33 cellular contexts compared by ENCODE assay signal in genomic region chr22:38414009-38414395, GRCh38. TPM values are rescaled to one million over a fixed set of nuclear protein-coding genes. Genes with fewer than 3 reads are reported as not detected.
DNase-seq lines count a peak whose midpoint lies in the region; ATAC-seq and TF ChIP-seq lines count a peak whose summit lies in the region.
"Had no signal": no experiment of that assay in that cellular context is flagged by ENCODE, and none has a peak within 500 bp of the region (broad histone marks: within the 10 kb centered on the region; RNA-seq: fewer than 3 reads in every experiment).

No MANE protein-coding gene starts in this region.

- H3K4me1 Mint-ChIP-seq in activated naive CD8-positive, alpha-beta T cell treated with anti-CD3 and anti-CD28 coated beads, Interleukin-2, amount 10 ng/mL, durations not matched to agents 7 days and 5 days = no peaks in the 10 kb centered on the region
- peaks cover 3% of the 10 kb centered on the region for H3K4me1 Mint-ChIP-seq in activated naive CD8-positive, alpha-beta T cell treated with anti-CD3 and anti-CD28 coated beads for 36 hours

- no peak overlapping the region for H3K27ac Mint-ChIP-seq in activated naive CD8-positive, alpha-beta T cell treated with anti-CD3 and anti-CD28 coated beads, Interleukin-2, amount 10 ng/mL, durations not matched to agents 7 days and 5 days
- no peak overlapping the region for H3K27ac Mint-ChIP-seq in activated naive CD8-positive, alpha-beta T cell treated with anti-CD3 and anti-CD28 coated beads for 36 hours
- H3K27ac Mint-ChIP-seq: CD4-positive, CD25-positive, alpha-beta regulatory T cell; H9; nephron; stimulated activated naive CD8-positive, alpha-beta T cell treated with anti-CD3 and anti-CD28 coated beads, Interleukin-15, Interleukin-2, amounts not matched to agents 100 ng/mL and 50 ng/mL, for 24 hours had no signal

- intact Hi-C loops in spleen (cut with DNase I; ENCODE audit: low total_unique reads) = no loop called here

- H3K4me3 ChIP-seq in WERI-Rb-1 (ENCODE audit: low read depth, low read length) (no peak overlapping the region), spleen (no peak overlapping the region)
- H3K4me3 ChIP-seq: coronary artery, GM12878, ovary, thoracic aorta had no signal

- no peak for TF ChIP-seq CTCF in WERI-Rb-1 (IDR thresholded peaks at IDR 0.05; ENCODE audit: low read depth, low read length)
- no peak for TF ChIP-seq CTCF in spleen (IDR thresholded peaks at IDR 0.05 in 8 of 11, conservative IDR thresholded peaks at IDR 0.05 in 3 of 11)

- no peaks in the 10 kb centered on the region for H3K9me3 Mint-ChIP-seq in activated naive CD8-positive, alpha-beta T cell treated with anti-CD3 and anti-CD28 coated beads, Interleukin-2, amount 10 ng/mL, durations not matched to agents 7 days and 5 days
- no peaks in the 10 kb centered on the region for H3K9me3 Mint-ChIP-seq in activated naive CD8-positive, alpha-beta T cell treated with anti-CD3 and anti-CD28 coated beads for 36 hours
- H3K9me3 Mint-ChIP-seq: CD4-positive, CD25-positive, alpha-beta regulatory T cell; effector memory CD8-positive, alpha-beta T cell; stimulated activated naive CD8-positive, alpha-beta T cell treated with anti-CD3 and anti-CD28 coated beads, Interleukin-15, Interleukin-2, amounts not matched to agents 100 ng/mL and 50 ng/mL, for 24 hours had no signal

- H3K4me3 Mint-ChIP-seq in activated naive CD8-positive, alpha-beta T cell treated with anti-CD3 and anti-CD28 coated beads, Interleukin-2, amount 10 ng/mL, durations not matched to agents 7 days and 5 days = no peak overlapping the region
- H3K4me3 Mint-ChIP-seq in activated naive CD8-positive, alpha-beta T cell treated with anti-CD3 and anti-CD28 coated beads for 36 hours = no peak overlapping the region
- H3K4me3 Mint-ChIP-seq: CD4-positive, CD25-positive, alpha-beta regulatory T cell; effector memory CD8-positive, alpha-beta T cell; H9; nephron; stimulated activated naive CD8-positive, alpha-beta T cell treated with anti-CD3 and anti-CD28 coated beads, Interleukin-15, Interleukin-2, amounts not matched to agents 100 ng/mL and 50 ng/mL, for 24 hours had no signal

- H3K27ac ChIP-seq in WERI-Rb-1 (peak overlapping the region; percentile 67), spleen (no peak overlapping the region)
- H3K27ac ChIP-seq: coronary artery, ovary, thoracic aorta had no signal

- H3K27me3 Mint-ChIP-seq in activated naive CD8-positive, alpha-beta T cell treated with anti-CD3 and anti-CD28 coated beads, Interleukin-2, amount 10 ng/mL, durations not matched to agents 7 days and 5 days = no peaks in the 10 kb centered on the region
- peaks cover 11% of the 10 kb centered on the region for H3K27me3 Mint-ChIP-seq in activated naive CD8-positive, alpha-beta T cell treated with anti-CD3 and anti-CD28 coated beads for 36 hours
- H3K27me3 Mint-ChIP-seq: stimulated activated naive CD8-positive, alpha-beta T cell treated with anti-CD3 and anti-CD28 coated beads, Interleukin-15, Interleukin-2, amounts not matched to agents 100 ng/mL and 50 ng/mL, for 24 hours had no signal

- H3K36me3 Mint-ChIP-seq in activated naive CD8-positive, alpha-beta T cell treated with anti-CD3 and anti-CD28 coated beads, Interleukin-2, amount 10 ng/mL, durations not matched to agents 7 days and 5 days = no peaks in the 10 kb centered on the region
- no peaks in the 10 kb centered on the region for H3K36me3 Mint-ChIP-seq in activated naive CD8-positive, alpha-beta T cell treated with anti-CD3 and anti-CD28 coated beads for 36 hours
- H3K36me3 Mint-ChIP-seq: CD4-positive, CD25-positive, alpha-beta regulatory T cell had no signal

- peak; percentile 6 for DNase-seq in activated naive CD8-positive, alpha-beta T cell treated with anti-CD3 and anti-CD28 coated beads, Interleukin-2, amount 10 ng/mL, durations not matched to agents 7 days and 5 days
- DNase-seq in activated naive CD8-positive, alpha-beta T cell treated with anti-CD3 and anti-CD28 coated beads for 36 hours = no peak
- no peak for DNase-seq in WERI-Rb-1
- DNase-seq in left lobe of liver (ENCODE audit: low spot score) = peak; percentile 31
- DNase-seq in spleen = peak; percentile 36
- DNase-seq in NCI-H1048 (lab: John Stamatoyannopoulos, UW) = no peak
- no peak for DNase-seq in DMS 273 treated with DMSO at 0.1 percent for 48 hours (lab: John Stamatoyannopoulos, UW)
- DNase-seq in DMS79 treated with DMSO at 0.1 percent for 48 hours (lab: John Stamatoyannopoulos, UW) = no peak
- DNase-seq: activated CD4-positive, alpha-beta T cell treated with anti-CD3 and anti-CD28 coated beads for 48 hours; AML-193; Calu3; CD4-positive, CD25-positive, alpha-beta regulatory T cell; effector memory CD8-positive, alpha-beta T cell; foreskin fibroblast; H9; mammary epithelial cell; NCI-H1417 treated with DMSO at 0.1 percent for 48 hours; NCI-H2029 treated with DMSO at 0.1 percent for 48 hours; NCI-H226; NCI-H526 treated with DMSO at 0.1 percent for 48 hours; PC-3; retina; SHP77; stimulated activated CD4-positive, alpha-beta T cell treated with anti-CD3 and anti-CD28 coated beads, Interleukin-2, amount 100 ng/mL, for 24 hours had no signal

- H3K36me3 ChIP-seq in WERI-Rb-1 (no peaks in the 10 kb centered on the region), spleen (no peaks in the 10 kb centered on the region)
- H3K36me3 ChIP-seq: ovary, thoracic aorta had no signal

- ATAC-seq in activated naive CD8-positive, alpha-beta T cell treated with anti-CD3 and anti-CD28 coated beads, Interleukin-2, amount 10 ng/mL, durations not matched to agents 7 days and 5 days (ENCODE audit: low read depth) = no peak
- ATAC-seq in left lobe of liver = no peak
- ATAC-seq: effector memory CD8-positive, alpha-beta T cell; GM12878; PC-3 had no signal

- H3K27me3 ChIP-seq in WERI-Rb-1 (ENCODE audit: insufficient read depth, low read depth, severe bottlenecking) (no peaks in the 10 kb centered on the region), spleen (replicated peaks in 1 of 7) (peaks cover 0 to 8% (median 0%) of the 10 kb centered on the region in 7 donors)
- H3K27me3 ChIP-seq: ovary had no signal

- no peak for TF ChIP-seq POLR2A in spleen (IDR thresholded peaks at IDR 0.05)

- POLR2A ChIA-PET in activated naive CD8-positive, alpha-beta T cell treated with anti-CD3 and anti-CD28 coated beads, Interleukin-2, amount 10 ng/mL, durations not matched to agents 7 days and 5 days (lab: Charles Lee) = no interaction called here

- peaks cover 6% of the 10 kb centered on the region for H3K9me3 ChIP-seq in WERI-Rb-1 (ENCODE audit: severe bottlenecking)
- H3K9me3 ChIP-seq in spleen = no peaks in the 10 kb centered on the region
- H3K9me3 ChIP-seq: ovary, thoracic aorta had no signal

- H3K4me1 ChIP-seq in spleen = peaks cover 0 to 11% (median 10%) of the 10 kb centered on the region in 6 donors

- 84 to 95% (median 93%) methylated on average over 7 of the region's 7 CpGs for WGBS in spleen, 5 donors

RNA-seq across cellular contexts. Expression of gene KCNJ4, which starts 41.0 kb away (rescaled TPM):
- total RNA-seq in activated naive CD8-positive, alpha-beta T cell treated with anti-CD3 and anti-CD28 coated beads, Interleukin-2, amount 10 ng/mL, durations not matched to agents 7 days and 5 days = not detected
- total RNA-seq in activated naive CD8-positive, alpha-beta T cell treated with anti-CD3 and anti-CD28 coated beads for 36 hours = not detected
- total RNA-seq in left lobe of liver (not detected), spleen (not detected)
- polyA plus RNA-seq in spleen = not detected
- total RNA-seq: Calu3; CD4-positive, CD25-positive, alpha-beta regulatory T cell; GM12878; kidney epithelial cell; mammary epithelial cell; PC-3; T-helper 2 cell treated with Interferon-gamma antibody and Interleukin-4, amounts not matched to agents 100 ng/mL and 5 ng/mL, for 36 hours; thoracic aorta had no signal
- polyA plus RNA-seq: CD4-positive, CD25-positive, alpha-beta regulatory T cell; esophagus; GM12878 had no signal

RNA-seq across cellular contexts. Expression of gene KDELR3, which starts 53.9 kb away (rescaled TPM):
- 1 to 10 TPM in 1 of 2 experiments, under 1 TPM in 1; 0.91 to 1.4 TPM for total RNA-seq in activated naive CD8-positive, alpha-beta T cell treated with anti-CD3 and anti-CD28 coated beads, Interleukin-2, amount 10 ng/mL, durations not matched to agents 7 days and 5 days
- total RNA-seq in activated naive CD8-positive, alpha-beta T cell treated with anti-CD3 and anti-CD28 coated beads for 36 hours = 1 to 10 TPM in 1 of 2 experiments, under 1 TPM in 1; 0.72 to 1.3 TPM
- total RNA-seq in left lobe of liver = 15.2 TPM
- 1 to 10 TPM; 1.5 to 4.9 (median 3.1) TPM for total RNA-seq in spleen
- 1 to 10 TPM in 2 of 3 donors, under 1 TPM in 1; 1.00 to 3.1 (median 1.2) TPM for polyA plus RNA-seq in spleen
- total RNA-seq: CD4-positive, CD25-positive, alpha-beta regulatory T cell had no signal

Comparison
In these comparisons a context has a peak if more than half of its experiments do, and no peak if none do; other contexts are left out.
1. DNase-seq: peak in activated naive CD8-positive, alpha-beta T cell treated with anti-CD3 and anti-CD28 coated beads, Interleukin-2, amount 10 ng/mL, durations not matched to agents 7 days and 5 days (single experiment), left lobe of liver (single experiment) and spleen (single experiment); none in activated naive CD8-positive, alpha-beta T cell treated with anti-CD3 and anti-CD28 coated beads for 36 hours (single experiment), WERI-Rb-1 (single experiment), NCI-H1048 (single experiment), DMS 273 treated with DMSO at 0.1 percent for 48 hours (single experiment) and DMS79 treated with DMSO at 0.1 percent for 48 hours (single experiment).